ENCODE assay signal across 16 cellular contexts in genomic region chrX:77640702-77641101, GRCh38.
DNase-seq lines count a peak whose midpoint lies in the region; ATAC-seq and TF ChIP-seq lines count a peak whose summit lies in the region.
"Had no signal": no experiment of that assay in that cellular context is flagged by ENCODE, and none has a peak within 500 bp of the region (broad histone marks: within the 10 kb centered on the region; RNA-seq: fewer than 3 reads in every experiment).

No MANE protein-coding gene starts in this region.

- H3K4me1 Mint-ChIP-seq in activated T-cell treated with anti-CD3 and anti-CD28 coated beads, Interleukin-2, amount 50 U/mL, for 24 hours (ENCODE audit: low read depth), result peaks cover 7% of the 10 kb centered on the region
- no peaks in the 10 kb centered on the region for H3K4me1 Mint-ChIP-seq in nephron progenitor cell
- H3K4me1 Mint-ChIP-seq in endothelial cell (ENCODE audit: unreplicated experiment), result no peaks in the 10 kb centered on the region

- H3K36me3 Mint-ChIP-seq in activated T-cell treated with anti-CD3 and anti-CD28 coated beads, Interleukin-2, amount 50 U/mL, for 24 hours (ENCODE audit: low read depth), result peaks cover 72% of the 10 kb centered on the region
- H3K36me3 Mint-ChIP-seq in nephron progenitor cell (ENCODE audit: low read depth) (peaks cover 68% of the 10 kb centered on the region), endothelial cell (ENCODE audit: low read depth, unreplicated experiment) (peaks cover 24% of the 10 kb centered on the region)

- intact Hi-C loops in left colon (cut with DNase I, micrococcal nuclease), result no loop called here

- ATAC-seq in GM19043 (IDR thresholded peaks at IDR 0.05; ENCODE audit: low read depth, unreplicated experiment) (peak; percentile 55), HG03095 (IDR thresholded peaks at IDR 0.05; ENCODE audit: unreplicated experiment) (peak; percentile 55), left colon (no peak), HG02840 (IDR thresholded peaks at IDR 0.05; ENCODE audit: low FRiP score, unreplicated experiment) (no peak)
- ATAC-seq: pancreas, upper lobe of right lung had no signal

- no peak for TF ChIP-seq CTCF in nephron progenitor cell (IDR thresholded peaks at IDR 0.05)
- TF ChIP-seq CTCF in endothelial cell (IDR thresholded peaks at IDR 0.05; ENCODE audit: unreplicated experiment), result no peak

- no peak for DNase-seq in activated T-cell treated with anti-CD3 and anti-CD28 coated beads, Interleukin-2, amount 50 U/mL, for 24 hours
- DNase-seq in activated T-cell treated with anti-CD3 and anti-CD28 coated beads, Interleukin-2, amount 50 U/mL, for 1 hour, result no peak
- DNase-seq in nephron progenitor cell, result no peak
- no peak for DNase-seq in left colon
- no peak for DNase-seq in endothelial cell (ENCODE audit: low spot score)
- DNase-seq: H7; left ventricle myocardium inferior; NCI-H1092 treated with DMSO at 0.1 percent for 48 hours; NCI-H2171 treated with DMSO at 0.1 percent for 48 hours; pancreas; stimulated activated naive CD4-positive, alpha-beta T cell; SW 1271; upper lobe of right lung had no signal

- peak overlapping the region; percentile 14 for H3K27ac Mint-ChIP-seq in activated T-cell treated with anti-CD3 and anti-CD28 coated beads, Interleukin-2, amount 50 U/mL, for 24 hours
- H3K27ac Mint-ChIP-seq in nephron progenitor cell (peak overlapping the region; percentile 61), endothelial cell (ENCODE audit: unreplicated experiment) (no peak overlapping the region)

- no peak overlapping the region for H3K4me3 Mint-ChIP-seq in activated T-cell treated with anti-CD3 and anti-CD28 coated beads, Interleukin-2, amount 50 U/mL, for 24 hours
- H3K4me3 Mint-ChIP-seq in nephron progenitor cell, result no peak overlapping the region
- no peak overlapping the region for H3K4me3 Mint-ChIP-seq in endothelial cell (ENCODE audit: unreplicated experiment)

- no peaks in the 10 kb centered on the region for H3K9me3 Mint-ChIP-seq in activated T-cell treated with anti-CD3 and anti-CD28 coated beads, Interleukin-2, amount 50 U/mL, for 24 hours
- peaks cover 69% of the 10 kb centered on the region for H3K9me3 Mint-ChIP-seq in nephron progenitor cell
- H3K9me3 Mint-ChIP-seq in endothelial cell (ENCODE audit: unreplicated experiment), result no peaks in the 10 kb centered on the region

- H3K27me3 Mint-ChIP-seq in activated T-cell treated with anti-CD3 and anti-CD28 coated beads, Interleukin-2, amount 50 U/mL, for 24 hours, result peaks cover 15% of the 10 kb centered on the region
- H3K27me3 Mint-ChIP-seq in nephron progenitor cell (ENCODE audit: low read depth, poor library complexity) (peaks cover 3% of the 10 kb centered on the region), endothelial cell (ENCODE audit: unreplicated experiment) (peaks cover 1% of the 10 kb centered on the region)

Comparison
In these comparisons a context has a peak if more than half of its experiments do, and no peak if none do; other contexts are left out.
1. ATAC-seq: peak in GM19043 (single experiment) and HG03095 (single experiment); none in left colon (single experiment) and HG02840 (single experiment).